Comparison of ENCODE assay signal across 20 cellular contexts in the genomic region with DNA sequence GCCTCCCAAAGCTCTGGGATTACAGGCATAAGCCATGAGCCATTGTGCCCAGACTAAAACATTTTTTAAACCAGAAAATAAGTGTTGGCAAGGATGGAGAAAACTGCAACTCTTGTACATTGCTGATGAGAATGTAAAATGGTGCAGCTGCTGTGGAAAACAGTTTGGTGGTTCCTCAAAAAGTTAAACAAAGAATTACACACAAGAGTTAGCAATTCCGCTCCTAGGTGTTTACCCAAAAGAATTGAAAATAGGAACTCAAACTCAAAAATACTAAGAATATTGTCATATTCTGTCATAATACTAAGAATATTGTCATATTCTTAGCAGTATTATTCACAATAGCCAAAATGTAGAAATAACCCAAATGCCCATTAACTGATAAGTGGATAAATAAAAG.
"Had no signal": no experiment of that assay in that cellular context is flagged by ENCODE, and none has a peak within 500 bp of the region (broad histone marks: within the 10 kb centered on the region; RNA-seq: fewer than 3 reads in every experiment).

No MANE protein-coding gene starts in this region.

- H3K4me3 ChIP-seq: left lung, lower lobe of right lung, ovary, right atrium auricular region, right lobe of liver, smooth muscle cell, tibial nerve, uterus had no signal

- H3K4me2 ChIP-seq: smooth muscle cell had no signal

- H3K27ac ChIP-seq: left lung, lower lobe of right lung, ovary, right atrium auricular region, right lobe of liver, tibial nerve, uterus had no signal

- DNase-seq: hippocampal formation; kidney glomerular epithelial cell; left colon; lower lobe of right lung; naive thymus-derived CD8-positive, alpha-beta T cell; ovary; right lobe of liver; stimulated activated CD4-positive, alpha-beta T cell treated with anti-CD3 and anti-CD28 coated beads, Interleukin-1b, Interleukin-23, amount 100 ng/mL, for 48 hours; stimulated activated CD4-positive, alpha-beta T cell treated with anti-CD3 and anti-CD28 coated beads, Interleukin-2, amount 100 ng/mL, for 48 hours; stimulated activated CD4-positive, alpha-beta T cell treated with anti-CD3 and anti-CD28 coated beads, Interleukin-4, amount 100 ng/mL, for 4 hours; stimulated activated CD8-positive, alpha-beta memory T cell treated with anti-CD3 and anti-CD28 coated beads, Interleukin-4, amount 100 ng/mL, for 48 hours; stimulated activated naive CD4-positive, alpha-beta T cell treated with Interleukin-2 at 50 U/mL for 16 hours; stimulated activated naive CD8-positive, alpha-beta T cell treated with anti-CD3 and anti-CD28 coated beads, Interleukin-15, amount 100 ng/mL, for 72 hours; substantia nigra; uterus had no signal

- H3K4me1 ChIP-seq: left lung, lower lobe of right lung, right atrium auricular region, right lobe of liver, tibial nerve, uterus had no signal

- H3K27me3 ChIP-seq: left lung, ovary, right atrium auricular region, right lobe of liver, tibial nerve, uterus had no signal

- H3K9me3 ChIP-seq: left lung, lower lobe of right lung, right lobe of liver, uterus had no signal

- ATAC-seq: left colon; left lung; lower lobe of right lung; naive thymus-derived CD8-positive, alpha-beta T cell; right lobe of liver; stimulated activated memory B cell treated with anti-CD40 and anti-IgM and Interleukin-4, amounts not matched to agents 10 μg/mL and 1 μg/mL and 100 μg/mL, for 72 hours; stimulated activated naive CD8-positive, alpha-beta T cell treated with anti-CD3 and anti-CD28 coated beads, Interleukin-15, amount 100 ng/mL, for 72 hours had no signal

- H3K36me3 ChIP-seq: left lung, lower lobe of right lung, ovary, right atrium auricular region, right lobe of liver, uterus had no signal
